Comparison of ENCODE assay signal across 18 cellular contexts in the genomic region with DNA sequence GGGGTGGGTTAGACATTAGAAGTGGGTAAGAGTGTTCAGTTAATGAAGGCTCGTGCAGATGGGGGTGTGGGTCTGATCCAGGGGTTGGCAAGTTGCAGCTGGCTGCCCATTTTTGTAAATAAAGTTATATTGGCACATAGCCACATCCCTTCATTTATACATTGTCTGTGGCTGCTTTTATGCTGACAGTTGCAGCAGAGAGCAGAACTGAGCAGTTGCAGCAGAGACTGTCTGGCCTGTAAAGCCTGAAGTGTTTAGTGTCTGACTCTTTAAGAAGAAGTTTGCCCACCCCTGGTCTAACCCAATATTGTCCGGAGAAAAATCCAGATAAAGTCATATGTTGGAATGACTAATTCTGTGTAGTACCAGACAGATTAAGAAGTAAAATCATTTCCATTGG. TPM values are rescaled to one million over a fixed set of nuclear protein-coding genes. Genes with fewer than 3 reads are reported as not detected.
DNase-seq lines count a peak whose midpoint lies in the region; ATAC-seq and TF ChIP-seq lines count a peak whose summit lies in the region.
"Had no signal": no experiment of that assay in that cellular context is flagged by ENCODE, and none has a peak within 500 bp of the region (broad histone marks: within the 10 kb centered on the region; RNA-seq: fewer than 3 reads in every experiment).

No MANE protein-coding gene starts in this region.

- no peak overlapping the region for H3K4me3 Mint-ChIP-seq in stimulated activated naive CD8-positive, alpha-beta T cell treated with anti-CD3 and anti-CD28 coated beads, Interleukin-15, Interleukin-2, amounts not matched to agents 100 ng/mL and 50 ng/mL, for 24 hours
- no peak overlapping the region for H3K4me3 Mint-ChIP-seq in stimulated activated naive CD8-positive, alpha-beta T cell treated with anti-CD3 and anti-CD28 coated beads, Interleukin-15, amount 100 ng/mL, for 72 hours
- H3K4me3 Mint-ChIP-seq in T-helper 17 cell, result no peak overlapping the region
- no peak overlapping the region for H3K4me3 Mint-ChIP-seq in stimulated activated naive B cell treated with anti-CD40 and anti-IgM and Interleukin-4, amounts not matched to agents 10 μg/mL and 1 μg/mL and 100 μg/mL, for 72 hours

- H3K27ac ChIP-seq in heart right ventricle, result no peak overlapping the region
- H3K27ac ChIP-seq: C4-2B, RWPE1 had no signal

- H3K9me3 ChIP-seq in T-helper 17 cell (ENCODE audit: control insufficient read depth, low read length, poor library complexity, severe bottlenecking) (no peaks in the 10 kb centered on the region), heart right ventricle (no peaks in the 10 kb centered on the region)

- H3K4me1 ChIP-seq in heart right ventricle, result peaks cover 0 to 6% (median 0%) of the 10 kb centered on the region in 9 donors

- no peak for ATAC-seq in stimulated activated naive CD8-positive, alpha-beta T cell treated with anti-CD3 and anti-CD28 coated beads, Interleukin-15, amount 100 ng/mL, for 72 hours
- no peak for ATAC-seq in T-helper 17 cell
- ATAC-seq in stimulated activated naive B cell treated with anti-CD40 and anti-IgM and Interleukin-4, amounts not matched to agents 10 μg/mL and 1 μg/mL and 100 μg/mL, for 72 hours (replicated peaks), result no peak
- no peak for ATAC-seq in GM19324 (IDR thresholded peaks at IDR 0.05; ENCODE audit: low FRiP score, unreplicated experiment)
- ATAC-seq in heart right ventricle, result no peak
- ATAC-seq: PC-3 had no signal

- peaks cover 0 to 93% (median 25%) of the 10 kb centered on the region in 9 donors for H3K36me3 ChIP-seq in heart right ventricle

- no peak for DNase-seq in stimulated activated naive CD8-positive, alpha-beta T cell treated with anti-CD3 and anti-CD28 coated beads, Interleukin-15, amount 100 ng/mL, for 72 hours
- DNase-seq in T-helper 17 cell (no peak), fibroblast of peridontal ligament (ENCODE audit: extremely low read depth) (peak; percentile 19), heart right ventricle (no peak), UCSD-AML1 (lab: John Stamatoyannopoulos, UW; ENCODE audit: unreplicated experiment) (no peak)
- DNase-seq in stimulated activated naive B cell treated with anti-CD40 and anti-IgM and Interleukin-4, amounts not matched to agents 10 μg/mL and 1 μg/mL and 100 μg/mL, for 72 hours, result no peak
- DNase-seq: COR-L47, Kasumi-1, MM.1S, NCI-H1092 treated with DMSO at 0.1 percent for 48 hours, NCI-H187 treated with DMSO at 0.1 percent for 48 hours, NCI-H345, NCI-H526 treated with DMSO at 0.1 percent for 48 hours, PC-3 had no signal

- H3K9me3 Mint-ChIP-seq in stimulated activated naive CD8-positive, alpha-beta T cell treated with anti-CD3 and anti-CD28 coated beads, Interleukin-15, Interleukin-2, amounts not matched to agents 100 ng/mL and 50 ng/mL, for 24 hours, result no peaks in the 10 kb centered on the region
- no peaks in the 10 kb centered on the region for H3K9me3 Mint-ChIP-seq in stimulated activated naive CD8-positive, alpha-beta T cell treated with anti-CD3 and anti-CD28 coated beads, Interleukin-15, amount 100 ng/mL, for 72 hours
- no peaks in the 10 kb centered on the region for H3K9me3 Mint-ChIP-seq in stimulated activated naive B cell treated with anti-CD40 and anti-IgM and Interleukin-4, amounts not matched to agents 10 μg/mL and 1 μg/mL and 100 μg/mL, for 72 hours

- H3K4me1 Mint-ChIP-seq in stimulated activated naive CD8-positive, alpha-beta T cell treated with anti-CD3 and anti-CD28 coated beads, Interleukin-15, Interleukin-2, amounts not matched to agents 100 ng/mL and 50 ng/mL, for 24 hours (ENCODE audit: low read depth), result peaks cover 38% of the 10 kb centered on the region
- H3K4me1 Mint-ChIP-seq in stimulated activated naive CD8-positive, alpha-beta T cell treated with anti-CD3 and anti-CD28 coated beads, Interleukin-15, amount 100 ng/mL, for 72 hours, result peaks cover 45% of the 10 kb centered on the region
- peaks cover 26% of the 10 kb centered on the region for H3K4me1 Mint-ChIP-seq in T-helper 17 cell
- peaks cover 6 to 9% of the 10 kb centered on the region in 2 donors for H3K4me1 Mint-ChIP-seq in stimulated activated naive B cell treated with anti-CD40 and anti-IgM and Interleukin-4, amounts not matched to agents 10 μg/mL and 1 μg/mL and 100 μg/mL, for 72 hours

- no peak overlapping the region for H3K4me3 ChIP-seq in heart right ventricle

- no peaks in the 10 kb centered on the region for H3K27me3 Mint-ChIP-seq in stimulated activated naive CD8-positive, alpha-beta T cell treated with anti-CD3 and anti-CD28 coated beads, Interleukin-15, Interleukin-2, amounts not matched to agents 100 ng/mL and 50 ng/mL, for 24 hours
- H3K27me3 Mint-ChIP-seq in stimulated activated naive CD8-positive, alpha-beta T cell treated with anti-CD3 and anti-CD28 coated beads, Interleukin-15, amount 100 ng/mL, for 72 hours, result no peaks in the 10 kb centered on the region
- no peaks in the 10 kb centered on the region for H3K27me3 Mint-ChIP-seq in T-helper 17 cell
- H3K27me3 Mint-ChIP-seq in stimulated activated naive B cell treated with anti-CD40 and anti-IgM and Interleukin-4, amounts not matched to agents 10 μg/mL and 1 μg/mL and 100 μg/mL, for 72 hours, result no peaks in the 10 kb centered on the region

- peaks cover 73% of the 10 kb centered on the region for H3K36me3 Mint-ChIP-seq in stimulated activated naive CD8-positive, alpha-beta T cell treated with anti-CD3 and anti-CD28 coated beads, Interleukin-15, Interleukin-2, amounts not matched to agents 100 ng/mL and 50 ng/mL, for 24 hours (ENCODE audit: low read depth)
- peaks cover 8% of the 10 kb centered on the region for H3K36me3 Mint-ChIP-seq in T-helper 17 cell (ENCODE audit: low read depth)
- peaks cover 41 to 56% of the 10 kb centered on the region in 2 donors for H3K36me3 Mint-ChIP-seq in stimulated activated naive B cell treated with anti-CD40 and anti-IgM and Interleukin-4, amounts not matched to agents 10 μg/mL and 1 μg/mL and 100 μg/mL, for 72 hours

- intact Hi-C loops in heart right ventricle (cut with DNase I), result no loop called here

- peak overlapping the region; percentile 3 for H3K27ac Mint-ChIP-seq in stimulated activated naive CD8-positive, alpha-beta T cell treated with anti-CD3 and anti-CD28 coated beads, Interleukin-15, Interleukin-2, amounts not matched to agents 100 ng/mL and 50 ng/mL, for 24 hours
- H3K27ac Mint-ChIP-seq in stimulated activated naive CD8-positive, alpha-beta T cell treated with anti-CD3 and anti-CD28 coated beads, Interleukin-15, amount 100 ng/mL, for 72 hours, result no peak overlapping the region
- peak overlapping the region; percentile 29 for H3K27ac Mint-ChIP-seq in T-helper 17 cell
- peak overlapping the region; percentile 56 for H3K27ac Mint-ChIP-seq in stimulated activated naive B cell treated with anti-CD40 and anti-IgM and Interleukin-4, amounts not matched to agents 10 μg/mL and 1 μg/mL and 100 μg/mL, for 72 hours

- no peaks in the 10 kb centered on the region for H3K27me3 ChIP-seq in heart right ventricle

- no peak for TF ChIP-seq CTCF in heart right ventricle (IDR thresholded peaks at IDR 0.05)

- 66 to 80% methylated on average over 2 of the region's 2 CpGs for WGBS in heart right ventricle, 2 donors

RNA-seq across cellular contexts. Expression of gene GLRX3, which starts 38.2 kb away (rescaled TPM):
- total RNA-seq in T-helper 17 cell, result 10 to 100 TPM; 31.5 to 39.9 TPM
- 10 to 100 TPM; 53.5 to 82.9 (median 65.5) TPM for total RNA-seq in heart right ventricle
- 100 to 1,000 TPM in 1 of 2 donors, 10 to 100 TPM in 1; 34.1 to 130 TPM for polyA plus RNA-seq in heart right ventricle

Comparison
In these comparisons a context has a peak if more than half of its experiments do, and no peak if none do; other contexts are left out.
1. H3K27ac Mint-ChIP-seq: peak in stimulated activated naive CD8-positive, alpha-beta T cell treated with anti-CD3 and anti-CD28 coated beads, Interleukin-15, Interleukin-2, amounts not matched to agents 100 ng/mL and 50 ng/mL, for 24 hours (single experiment), T-helper 17 cell (single experiment) and stimulated activated naive B cell treated with anti-CD40 and anti-IgM and Interleukin-4, amounts not matched to agents 10 μg/mL and 1 μg/mL and 100 μg/mL, for 72 hours (single experiment); none in stimulated activated naive CD8-positive, alpha-beta T cell treated with anti-CD3 and anti-CD28 coated beads, Interleukin-15, amount 100 ng/mL, for 72 hours (0 of 2).